ENCODE assay signal across 10 cellular contexts in genomic region chrX:71144651-71145050, GRCh38. TPM values are rescaled to one million over a fixed set of nuclear protein-coding genes. Genes with fewer than 3 reads are reported as not detected.
DNase-seq lines count a peak whose midpoint lies in the region; ATAC-seq and TF ChIP-seq lines count a peak whose summit lies in the region.
"Had no signal": no experiment of that assay in that cellular context is flagged by ENCODE, and none has a peak within 500 bp of the region (broad histone marks: within the 10 kb centered on the region; RNA-seq: fewer than 3 reads in every experiment).

Gene NLGN3 (plus strand): TSS chrX:71144841. CDS start chrX:71147750, 2,909 bp downstream.

- no peak for TF ChIP-seq CTCF in GM23338 (conservative IDR thresholded peaks at IDR 0.05; ENCODE audit: low read depth in 2 of 2)
- TF ChIP-seq CTCF in adrenal gland (IDR thresholded peaks at IDR 0.05): no peak

- no peak within 1 kb of the TSS for H2AFZ ChIP-seq in GM23338

- H3K4me1 ChIP-seq in GM23338 (ENCODE audit: insufficient read depth) (peaks cover 8% of the 10 kb centered on the region; the same call in 1 of the 2 replicates), adrenal gland (replicated peaks in 1 of 2) (peaks cover 0 to 8% of the 10 kb centered on the region in 2 donors), iPS-18a (ENCODE audit: control insufficient read depth, low read depth, low read length) (peaks cover 6% of the 10 kb centered on the region)

- H3K4me2 ChIP-seq in GM23338: peak within 1 kb of the TSS; percentile 87

- peak; percentile 56 for ATAC-seq in GM23338

- 7 to 48% (median 41%) methylated on average over 1 to 28 of the region's 28 CpGs for WGBS in adrenal gland, 4 donors

- no peaks in the 10 kb centered on the region for H4K20me1 ChIP-seq in GM23338 (replicated peaks; ENCODE audit: insufficient read depth)

- no peak within 1 kb of the TSS for H3K27ac Mint-ChIP-seq in GM23338

- peaks cover 23% of the 10 kb centered on the region for H3K4me1 Mint-ChIP-seq in GM23338

- no peak within 1 kb of the TSS for H3K27ac ChIP-seq in GM23338 (ENCODE audit: low read depth)
- peak within 1 kb of the TSS in 3 of 5 donors; percentile 12 to 63 (median 26) for H3K27ac ChIP-seq in adrenal gland
- no peak within 1 kb of the TSS for H3K27ac ChIP-seq in iPS-18a (ENCODE audit: low read length)

- H3K36me3 ChIP-seq in GM23338 (ENCODE audit: insufficient read depth) (no peaks in the 10 kb centered on the region), adrenal gland (replicated peaks in 1 of 2) (peaks cover 0 to 24% of the 10 kb centered on the region in 2 donors), iPS-18a (ENCODE audit: control insufficient read depth, low read depth, low read length) (no peaks in the 10 kb centered on the region)

- H3K9me3 ChIP-seq in adrenal gland (replicated peaks in 1 of 3): no peaks in the 10 kb centered on the region
- H3K9me3 ChIP-seq in iPS-18a (ENCODE audit: control insufficient read depth, low read depth, low read length): no peaks in the 10 kb centered on the region

- H3K4me3 ChIP-seq in GM23338 (peak within 1 kb of the TSS; percentile 76), adrenal gland (peak within 1 kb of the TSS in 1 of 4 donors; percentile 45), iPS-18a (ENCODE audit: low read length) (peak within 1 kb of the TSS; percentile 73), skeletal muscle cell (ENCODE audit: low read depth, low read length) (peak within 1 kb of the TSS; percentile 20)

- H3K36me3 Mint-ChIP-seq in GM23338 (ENCODE audit: low read depth): peaks cover 13% of the 10 kb centered on the region; the same call in 2 of the 3 replicates

- TF ChIP-seq POLR2A in adrenal gland (IDR thresholded peaks at IDR 0.05): no peak

- H3K79me2 ChIP-seq in GM23338 (replicated peaks; ENCODE audit: insufficient read depth): no peaks in the 10 kb centered on the region

- H3K27me3 ChIP-seq in GM23338 (ENCODE audit: insufficient read depth) (no peaks in the 10 kb centered on the region), adrenal gland (no peaks in the 10 kb centered on the region), iPS-18a (ENCODE audit: control insufficient read depth, insufficient read depth, low read length) (no peaks in the 10 kb centered on the region)

- no peaks in the 10 kb centered on the region for H3K9me3 Mint-ChIP-seq in GM23338

- DNase-seq in GM23338 (ENCODE audit: low spot score): peak; percentile 59
- peak in 1 of 7 donors; percentile 17 for DNase-seq in adrenal gland
- no peak for DNase-seq in skeletal muscle cell (ENCODE audit: low read depth)
- DNase-seq in SW480 (ENCODE audit: low spot score): no peak
- DNase-seq in HPDE6-E6E7 (ENCODE audit: extremely low spot score): no peak
- no peak for DNase-seq in HuH-7.5 (ENCODE audit: low spot score)
- no peak for DNase-seq in superior temporal gyrus (ENCODE audit: extremely low spot score)
- DNase-seq: activated effector memory CD4-positive, alpha-beta T cell treated with Interleukin-2 at 50 U/mL for 16 hours; stimulated activated naive CD4-positive, alpha-beta T cell had no signal

- H3F3A ChIP-seq in GM23338 (replicated peaks; ENCODE audit: low read depth): no peaks in the 10 kb centered on the region

- no peaks in the 10 kb centered on the region for H3K9me2 ChIP-seq in GM23338 (ENCODE audit: insufficient read depth)

- intact Hi-C loops in adrenal gland (cut with DNase I): no loop called here

- H3K4me3 Mint-ChIP-seq in GM23338: peak within 1 kb of the TSS; percentile 71

- H3K27me3 Mint-ChIP-seq in GM23338 (ENCODE audit: insufficient read depth, low read depth, poor library complexity): peaks cover 4% of the 10 kb centered on the region

- H3K9ac ChIP-seq in iPS-18a (ENCODE audit: low read length): peak within 1 kb of the TSS; percentile 22

TF ChIP-seq in GM23338, 12 proteins besides CTCF, POLR2A, EP300 and RAD21:
- TF ChIP-seq, protein P1, sequence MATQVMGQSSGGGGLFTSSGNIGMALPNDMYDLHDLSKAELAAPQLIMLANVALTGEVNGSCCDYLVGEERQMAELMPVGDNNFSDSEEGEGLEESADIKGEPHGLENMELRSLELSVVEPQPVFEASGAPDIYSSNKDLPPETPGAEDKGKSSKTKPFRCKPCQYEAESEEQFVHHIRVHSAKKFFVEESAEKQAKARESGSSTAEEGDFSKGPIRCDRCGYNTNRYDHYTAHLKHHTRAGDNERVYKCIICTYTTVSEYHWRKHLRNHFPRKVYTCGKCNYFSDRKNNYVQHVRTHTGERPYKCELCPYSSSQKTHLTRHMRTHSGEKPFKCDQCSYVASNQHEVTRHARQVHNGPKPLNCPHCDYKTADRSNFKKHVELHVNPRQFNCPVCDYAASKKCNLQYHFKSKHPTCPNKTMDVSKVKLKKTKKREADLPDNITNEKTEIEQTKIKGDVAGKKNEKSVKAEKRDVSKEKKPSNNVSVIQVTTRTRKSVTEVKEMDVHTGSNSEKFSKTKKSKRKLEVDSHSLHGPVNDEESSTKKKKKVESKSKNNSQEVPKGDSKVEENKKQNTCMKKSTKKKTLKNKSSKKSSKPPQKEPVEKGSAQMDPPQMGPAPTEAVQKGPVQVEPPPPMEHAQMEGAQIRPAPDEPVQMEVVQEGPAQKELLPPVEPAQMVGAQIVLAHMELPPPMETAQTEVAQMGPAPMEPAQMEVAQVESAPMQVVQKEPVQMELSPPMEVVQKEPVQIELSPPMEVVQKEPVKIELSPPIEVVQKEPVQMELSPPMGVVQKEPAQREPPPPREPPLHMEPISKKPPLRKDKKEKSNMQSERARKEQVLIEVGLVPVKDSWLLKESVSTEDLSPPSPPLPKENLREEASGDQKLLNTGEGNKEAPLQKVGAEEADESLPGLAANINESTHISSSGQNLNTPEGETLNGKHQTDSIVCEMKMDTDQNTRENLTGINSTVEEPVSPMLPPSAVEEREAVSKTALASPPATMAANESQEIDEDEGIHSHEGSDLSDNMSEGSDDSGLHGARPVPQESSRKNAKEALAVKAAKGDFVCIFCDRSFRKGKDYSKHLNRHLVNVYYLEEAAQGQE (IDR thresholded peaks at IDR 0.05; ENCODE audit: unreplicated experiment): no peak
- TF ChIP-seq POLR2AphosphoS5 (IDR thresholded peaks at IDR 0.05; ENCODE audit: low read depth): 0 out of 2 replicates have a peak, but pooled peaks have one; percentile 10

RNA-seq across cellular contexts. Expression of gene NLGN3, which starts in this region (rescaled TPM):
- 15.3 and 17.2 TPM in 2 replicates for total RNA-seq in GM23338 (2014; rRNA removed; shearing (Covaris generic))
- 4.5 and 5.2 TPM in 2 replicates for polyA plus RNA-seq in GM23338 (2016; fragmentation: Nextera tagmentation; extraction: Ambion mirVana)
- 10 to 100 TPM; 11.7 to 51.6 (median 26.1) TPM for total RNA-seq in adrenal gland
- 10 to 100 TPM in 2 of 3 donors, 1 to 10 TPM in 1; 8.9 to 15.7 (median 10.6) TPM for polyA plus RNA-seq in adrenal gland

Comparison
In these comparisons a context has a peak if more than half of its experiments do, and no peak if none do; other contexts are left out.
1. H3K27ac ChIP-seq: peak in adrenal gland (3 of 5); none in GM23338 (single experiment) and iPS-18a (single experiment).